In genomic region chr6:26538936-26539615, GRCh38 we compare ENCODE assay signal across 8 cellular contexts. TPM values are rescaled to one million over a fixed set of nuclear protein-coding genes. Genes with fewer than 3 reads are reported as not detected.
A peak's percentile ranks its signal among the peaks of the same experiment; 100 is the strongest.
DNase-seq lines count a peak whose midpoint lies in the region; ATAC-seq, FAIRE-seq and TF ChIP-seq lines count a peak whose summit lies in the region.

No MANE protein-coding gene starts in this region.

- CTCF ChIA-PET in activated naive CD4-positive, alpha-beta T cell treated with anti-CD3 and anti-CD28 coated beads for 36 hours (lab: Charles Lee), result interaction anchor here (1.1 to 1.2 kb wide), 2 partner anchors 13 to 33 kb away, joined by 3 read pairs; no protein-coding TSS in a partner anchor

- DNase-seq in activated naive CD4-positive, alpha-beta T cell treated with anti-CD3 and anti-CD28 coated beads for 36 hours, result no peak
- no peak for DNase-seq in activated naive CD4-positive, alpha-beta T cell treated with Interleukin-2 at 50 U/mL for 16 hours
- DNase-seq in astrocyte (ENCODE audit: low read depth) (no peak), lower leg skin (ENCODE audit: low spot score in 2 of 2) (no peak), type B pancreatic cell (ENCODE audit: extremely low spot score, unreplicated experiment) (no peak), omental fat pad (ENCODE audit: low spot score) (no peak)
- DNase-seq in stimulated activated CD4-positive, alpha-beta T cell treated with anti-CD3 and anti-CD28 coated beads, Interleukin-4, amount 100 ng/mL, for 24 hours, result no peak

- intact Hi-C loops in activated naive CD4-positive, alpha-beta T cell treated with anti-CD3 and anti-CD28 coated beads for 36 hours (cut with micrococcal nuclease), result loop anchor here (1.0 kb wide), 2 partner anchors 14 to 208 kb away; no protein-coding TSS in a partner anchor
- intact Hi-C loops in lower leg skin (cut with DNase I; ENCODE audit: low total_unique reads), result no loop called here

- H3K36me3 ChIP-seq in astrocyte (ENCODE audit: insufficient read depth, low read length), result peaks cover 6% of the 10 kb centered on the region

- ATAC-seq in GM18861 (IDR thresholded peaks at IDR 0.05; ENCODE audit: unreplicated experiment), result no peak
- no peak for ATAC-seq in omental fat pad (ENCODE audit: low FRiP score)

- H3K4me1 ChIP-seq in astrocyte (ENCODE audit: insufficient read depth, low read length), result peaks cover 16% of the 10 kb centered on the region

- peak overlapping the region; percentile 84 for H2AFZ ChIP-seq in astrocyte (ENCODE audit: low read depth, low read length)

- no peaks in the 10 kb centered on the region for H3K9me3 ChIP-seq in astrocyte (ENCODE audit: insufficient read depth, low read depth, low read length)

- peak overlapping the region; percentile 98 for H3K9ac ChIP-seq in astrocyte (ENCODE audit: low read length)

- H3K4me2 ChIP-seq in astrocyte (ENCODE audit: low read length), result peak overlapping the region; percentile 99

- H3K27me3 Mint-ChIP-seq in activated naive CD4-positive, alpha-beta T cell treated with anti-CD3 and anti-CD28 coated beads for 36 hours (ENCODE audit: low read depth), result no peaks in the 10 kb centered on the region
- H3K27me3 Mint-ChIP-seq in astrocyte (ENCODE audit: low read depth, unreplicated experiment), result no peaks in the 10 kb centered on the region
- peaks cover 6% of the 10 kb centered on the region for H3K27me3 Mint-ChIP-seq in type B pancreatic cell

- H3K36me3 Mint-ChIP-seq in activated naive CD4-positive, alpha-beta T cell treated with anti-CD3 and anti-CD28 coated beads for 36 hours (ENCODE audit: low read depth), result peaks cover 22% of the 10 kb centered on the region
- peaks cover 7% of the 10 kb centered on the region for H3K36me3 Mint-ChIP-seq in astrocyte (ENCODE audit: low read depth, unreplicated experiment)
- peaks cover 6% of the 10 kb centered on the region for H3K36me3 Mint-ChIP-seq in type B pancreatic cell

- no peaks in the 10 kb centered on the region for H3K9me3 Mint-ChIP-seq in activated naive CD4-positive, alpha-beta T cell treated with anti-CD3 and anti-CD28 coated beads for 36 hours
- H3K9me3 Mint-ChIP-seq in astrocyte (ENCODE audit: unreplicated experiment) (peaks cover under 1% of the 10 kb centered on the region), type B pancreatic cell (no peaks in the 10 kb centered on the region)

- no peak for TF ChIP-seq POLR2A in lower leg skin (IDR thresholded peaks at IDR 0.05)

- H3K79me2 ChIP-seq in astrocyte (ENCODE audit: insufficient read depth, low read length), result peaks cover 52% of the 10 kb centered on the region

- no peaks in the 10 kb centered on the region for H3K27me3 ChIP-seq in astrocyte (ENCODE audit: insufficient read depth, low read length)

- H3K4me3 ChIP-seq in astrocyte (ENCODE audit: insufficient read depth, low read depth, low read length) (peak overlapping the region; percentile 97), lower leg skin (ENCODE audit: low read depth, poor library complexity, severe bottlenecking) (peak overlapping the region; percentile 79)

- peak overlapping the region; percentile 98 for H3K27ac Mint-ChIP-seq in activated naive CD4-positive, alpha-beta T cell treated with anti-CD3 and anti-CD28 coated beads for 36 hours
- H3K27ac Mint-ChIP-seq in astrocyte (ENCODE audit: unreplicated experiment) (peak overlapping the region; percentile 99), type B pancreatic cell (peak overlapping the region; percentile 98)

- peaks cover 4% of the 10 kb centered on the region for H4K20me1 ChIP-seq in astrocyte (ENCODE audit: insufficient read depth, low read length)

- WGBS in lower leg skin, 2 donors, result 67% methylated on average over 16 of the region's 16 CpGs

- peaks cover 55% of the 10 kb centered on the region for H3K4me1 Mint-ChIP-seq in activated naive CD4-positive, alpha-beta T cell treated with anti-CD3 and anti-CD28 coated beads for 36 hours (ENCODE audit: low read depth)
- peaks cover 7% of the 10 kb centered on the region for H3K4me1 Mint-ChIP-seq in astrocyte (ENCODE audit: low read depth, unreplicated experiment)
- peaks cover 9% of the 10 kb centered on the region for H3K4me1 Mint-ChIP-seq in type B pancreatic cell (ENCODE audit: unreplicated experiment)

- peak overlapping the region; percentile 87 for H3K4me3 Mint-ChIP-seq in activated naive CD4-positive, alpha-beta T cell treated with anti-CD3 and anti-CD28 coated beads for 36 hours
- peak overlapping the region; percentile 86 for H3K4me3 Mint-ChIP-seq in astrocyte (ENCODE audit: unreplicated experiment)
- peak overlapping the region; percentile 93 for H3K4me3 Mint-ChIP-seq in type B pancreatic cell

- no peak for FAIRE-seq in astrocyte (lab: Jason Lieb, UNC)

- H3K27ac ChIP-seq in astrocyte (ENCODE audit: low read depth, low read length), result peak overlapping the region; percentile 91

- TF ChIP-seq CTCF in astrocyte (IDR thresholded peaks at IDR 0.05; ENCODE audit: insufficient read depth, low read depth, low read length), result no peak
- no peak for TF ChIP-seq CTCF in lower leg skin (IDR thresholded peaks at IDR 0.05)
- TF ChIP-seq CTCF in type B pancreatic cell (conservative IDR thresholded peaks at IDR 0.05), result no peak
- TF ChIP-seq CTCF in omental fat pad (IDR thresholded peaks at IDR 0.05), result no peak

RNA-seq across cellular contexts. Expression of gene HMGN4, which starts 0.9 kb away (rescaled TPM):
- 10 to 100 TPM; 70.4 to 73.2 TPM for total RNA-seq in activated naive CD4-positive, alpha-beta T cell treated with anti-CD3 and anti-CD28 coated beads for 36 hours
- 46.2 and 49.4 TPM in 2 replicates for total RNA-seq in astrocyte
- total RNA-seq in lower leg skin, result 10 to 100 TPM; 27.1 to 43.0 (median 39.2) TPM
- 31.7 and 37.6 TPM in 2 replicates for total RNA-seq in type B pancreatic cell (ENCODE audit: low replicate concordance)
- total RNA-seq in omental fat pad, result 10 to 100 TPM; 57.5 to 64.1 (median 61.1) TPM

RNA-seq across cellular contexts. Expression of gene BTN1A1, which starts 39.0 kb away (rescaled TPM):
- under 1 TPM; 0.07 to 0.10 TPM for total RNA-seq in activated naive CD4-positive, alpha-beta T cell treated with anti-CD3 and anti-CD28 coated beads for 36 hours
- not detected in 2 replicates for total RNA-seq in astrocyte
- total RNA-seq in lower leg skin, result not detected
- total RNA-seq in type B pancreatic cell (ENCODE audit: low replicate concordance), result 0.36 and 1.3 TPM in 2 replicates
- total RNA-seq in omental fat pad, result not detected

RNA-seq across cellular contexts. Expression of gene ABT1, which starts 57.7 kb away (rescaled TPM):
- total RNA-seq in activated naive CD4-positive, alpha-beta T cell treated with anti-CD3 and anti-CD28 coated beads for 36 hours, result 10 to 100 TPM; 17.3 to 18.4 TPM
- total RNA-seq in astrocyte (17.1 and 17.3 TPM in 2 replicates), lower leg skin (10 to 100 TPM; 22.0 to 25.7 (median 24.2) TPM), type B pancreatic cell (ENCODE audit: low replicate concordance) (21.4 and 23.9 TPM in 2 replicates), omental fat pad (10 to 100 TPM; 11.0 to 22.1 (median 13.5) TPM)
